1 cellular context compared by ENCODE assay signal in the genomic region with DNA sequence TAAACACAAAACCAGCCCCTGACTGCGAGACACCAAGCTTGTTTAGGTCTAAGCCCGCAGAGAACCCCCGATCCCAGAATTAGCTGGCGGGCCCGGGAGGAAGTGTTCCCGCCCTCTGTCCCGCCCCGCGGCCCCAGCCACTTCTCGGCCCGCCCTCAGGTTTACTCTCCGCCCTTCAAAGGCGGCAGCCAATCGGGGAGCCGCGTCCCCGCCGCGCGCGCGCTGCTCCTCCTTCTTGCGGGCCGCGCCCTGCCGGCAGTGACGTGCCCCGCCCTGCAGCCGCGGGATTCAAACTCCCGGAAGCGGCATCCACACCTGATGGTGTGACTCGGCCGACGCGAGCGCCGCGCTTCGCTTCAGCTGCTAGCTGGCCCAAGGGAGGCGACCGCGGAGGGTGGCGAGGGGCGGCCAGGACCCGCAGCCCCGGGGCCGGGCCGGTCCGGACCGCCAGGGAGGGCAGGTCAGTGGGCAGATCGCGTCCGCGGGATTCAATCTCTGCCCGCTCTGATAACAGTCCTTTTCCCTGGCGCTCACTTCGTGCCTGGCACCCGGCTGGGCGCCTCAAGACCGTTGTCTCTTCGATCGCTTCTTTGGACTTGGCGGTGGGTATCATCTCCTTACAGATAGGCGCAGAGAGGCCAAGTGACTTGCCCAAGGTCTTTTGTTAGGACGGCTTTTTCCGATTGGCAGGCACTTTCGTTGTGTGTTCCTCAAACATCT.
TF ChIP-seq lines count a peak whose summit lies in the region.

A gene (plus strand): TSS at position 291 of the 720 bp plus-strand sequence. CDS start 3,440 bp downstream, outside the sequence.

TF ChIP-seq in K562, 482 proteins besides CTCF, POLR2A, EP300 and RAD21 (continued from another document):
- TF ChIP-seq, protein P1, sequence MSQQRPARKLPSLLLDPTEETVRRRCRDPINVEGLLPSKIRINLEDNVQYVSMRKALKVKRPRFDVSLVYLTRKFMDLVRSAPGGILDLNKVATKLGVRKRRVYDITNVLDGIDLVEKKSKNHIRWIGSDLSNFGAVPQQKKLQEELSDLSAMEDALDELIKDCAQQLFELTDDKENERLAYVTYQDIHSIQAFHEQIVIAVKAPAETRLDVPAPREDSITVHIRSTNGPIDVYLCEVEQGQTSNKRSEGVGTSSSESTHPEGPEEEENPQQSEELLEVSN (IDR thresholded peaks at IDR 0.05; ENCODE audit: borderline replicate concordance in 1 of 2, extremely low read depth in 1 of 2, insufficient read depth in 1 of 2, insufficient read length in 1 of 2, low read depth in 1 of 2, low read length in 1 of 2, poor library complexity in 1 of 2, severe bottlenecking in 1 of 2) = peak; percentile 75 to 86
- TF ChIP-seq ZNF431 (CRISPR knock-in tag; IDR thresholded peaks at IDR 0.05) = 0 out of 2 replicates have a peak, but pooled peaks have one; percentile 31
- TF ChIP-seq NRF1 (conservative IDR thresholded peaks at IDR 0.05 in 1 of 2, IDR thresholded peaks at IDR 0.05 in 1 of 2) = peak; percentile 86 to 88
- TF ChIP-seq GABPB1 (CRISPR knock-in tag; IDR thresholded peaks at IDR 0.05) = peak; percentile 73
- TF ChIP-seq, protein P2, sequence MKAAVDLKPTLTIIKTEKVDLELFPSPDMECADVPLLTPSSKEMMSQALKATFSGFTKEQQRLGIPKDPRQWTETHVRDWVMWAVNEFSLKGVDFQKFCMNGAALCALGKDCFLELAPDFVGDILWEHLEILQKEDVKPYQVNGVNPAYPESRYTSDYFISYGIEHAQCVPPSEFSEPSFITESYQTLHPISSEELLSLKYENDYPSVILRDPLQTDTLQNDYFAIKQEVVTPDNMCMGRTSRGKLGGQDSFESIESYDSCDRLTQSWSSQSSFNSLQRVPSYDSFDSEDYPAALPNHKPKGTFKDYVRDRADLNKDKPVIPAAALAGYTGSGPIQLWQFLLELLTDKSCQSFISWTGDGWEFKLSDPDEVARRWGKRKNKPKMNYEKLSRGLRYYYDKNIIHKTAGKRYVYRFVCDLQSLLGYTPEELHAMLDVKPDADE (conservative IDR thresholded peaks at IDR 0.05; ENCODE audit: control insufficient read depth, low read depth, low read length) = peak; percentile 73; the same call in 1 of the 2 replicates
- TF ChIP-seq JUN (IDR thresholded peaks at IDR 0.05; ENCODE audit: borderline replicate concordance, low read depth, low read length) = peak; percentile 25; the same call in 1 of the 2 replicates
- TF ChIP-seq JUN (CRISPR knock-in tag; IDR thresholded peaks at IDR 0.05; ENCODE audit: borderline replicate concordance) = no peak
- TF ChIP-seq KHSRP (IDR thresholded peaks at IDR 0.05) = no peak
- TF ChIP-seq NONO (IDR thresholded peaks at IDR 0.05; ENCODE audit: low read depth in 2 of 2, low read length in 1 of 2) = 0 out of 4 replicates have a peak, but pooled peaks of 1 of the 2 experiments have one; percentile 22
- peak; percentile 93 for TF ChIP-seq ELF2 (CRISPR knock-in tag; IDR thresholded peaks at IDR 0.05)
- TF ChIP-seq EP400 (IDR thresholded peaks at IDR 0.05) = peak; percentile 51; the same call in 1 of the 2 replicates
TF ChIP-seq in K562: peak in this region for 61.
